In genomic region chr1:153888518-153888917, GRCh38 we compare ENCODE assay signal across 1 cellular context.
TF ChIP-seq lines count a peak whose summit lies in the region.

No MANE protein-coding gene starts in this region.

TF ChIP-seq in SK-N-SH treated with all-trans-retinoic acid at 6 μM for 48 hours, 23 proteins besides CTCF, POLR2A, EP300 and RAD21 (continued from another document):
- TF ChIP-seq, protein P1, sequence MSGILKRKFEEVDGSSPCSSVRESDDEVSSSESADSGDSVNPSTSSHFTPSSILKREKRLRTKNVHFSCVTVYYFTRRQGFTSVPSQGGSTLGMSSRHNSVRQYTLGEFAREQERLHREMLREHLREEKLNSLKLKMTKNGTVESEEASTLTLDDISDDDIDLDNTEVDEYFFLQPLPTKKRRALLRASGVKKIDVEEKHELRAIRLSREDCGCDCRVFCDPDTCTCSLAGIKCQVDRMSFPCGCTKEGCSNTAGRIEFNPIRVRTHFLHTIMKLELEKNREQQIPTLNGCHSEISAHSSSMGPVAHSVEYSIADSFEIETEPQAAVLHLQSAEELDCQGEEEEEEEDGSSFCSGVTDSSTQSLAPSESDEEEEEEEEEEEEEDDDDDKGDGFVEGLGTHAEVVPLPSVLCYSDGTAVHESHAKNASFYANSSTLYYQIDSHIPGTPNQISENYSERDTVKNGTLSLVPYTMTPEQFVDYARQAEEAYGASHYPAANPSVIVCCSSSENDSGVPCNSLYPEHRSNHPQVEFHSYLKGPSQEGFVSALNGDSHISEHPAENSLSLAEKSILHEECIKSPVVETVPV (CRISPR knock-in tag; IDR thresholded peaks at IDR 0.05): no peak
- TF ChIP-seq SNAI2 (CRISPR knock-in tag; IDR thresholded peaks at IDR 0.05): no peak
